Comparison of ENCODE assay signal across 9 cellular contexts in genomic region chr12:84502907-84503787, GRCh38.
A peak's percentile ranks its signal among the peaks of the same experiment; 100 is the strongest.
DNase-seq lines count a peak whose midpoint lies in the region; ATAC-seq and TF ChIP-seq lines count a peak whose summit lies in the region.
"Had no signal": no experiment of that assay in that cellular context is flagged by ENCODE, and none has a peak within 500 bp of the region (broad histone marks: within the 10 kb centered on the region; RNA-seq: fewer than 3 reads in every experiment).

No MANE protein-coding gene starts in this region.

- ATAC-seq in GM19397 (IDR thresholded peaks at IDR 0.05; ENCODE audit: unreplicated experiment), result peak; percentile 83
- ATAC-seq in HG03442 (IDR thresholded peaks at IDR 0.05; ENCODE audit: unreplicated experiment), result peak; percentile 85
- no peak for ATAC-seq in activated CD8-positive, alpha-beta memory T cell treated with anti-CD3 and anti-CD28 coated beads, Interleukin-2, amount 10 ng/mL, durations not matched to agents 7 days and 5 days

- H3K27me3 ChIP-seq in dorsolateral prefrontal cortex, result no peaks in the 10 kb centered on the region
- H3K27me3 ChIP-seq: BLaER1 treated with 17β-estradiol and CSF1 and Interleukin-3, amounts not matched to agents 10 nM and 100 nM had no signal

- DNase-seq in NCI-H1436 (lab: John Stamatoyannopoulos, UW) (peak; percentile 9), NCI-H1436 treated with DMSO at 0.1 percent for 48 hours (lab: John Stamatoyannopoulos, UW) (no peak), NOMO-1 treated with dmso at 0.1 percent for 144 hours (lab: John Stamatoyannopoulos, UW; ENCODE audit: unreplicated experiment) (peak; percentile 2), dorsolateral prefrontal cortex (peak in 7 of 10 donors; percentile 34 to 65 (median 42)), middle frontal gyrus (ENCODE audit: extremely low spot score, low spot score) (peak; percentile 44)
- no peak for DNase-seq in activated CD8-positive, alpha-beta memory T cell treated with anti-CD3 and anti-CD28 coated beads, Interleukin-2, amount 10 ng/mL, durations not matched to agents 7 days and 5 days

- no peaks in the 10 kb centered on the region for H3K4me1 Mint-ChIP-seq in activated CD8-positive, alpha-beta memory T cell treated with anti-CD3 and anti-CD28 coated beads, Interleukin-2, amount 10 ng/mL, durations not matched to agents 7 days and 5 days

- no peaks in the 10 kb centered on the region for H3K27me3 Mint-ChIP-seq in activated CD8-positive, alpha-beta memory T cell treated with anti-CD3 and anti-CD28 coated beads, Interleukin-2, amount 10 ng/mL, durations not matched to agents 7 days and 5 days

- H3K4me3 ChIP-seq in dorsolateral prefrontal cortex, result no peak overlapping the region
- H3K4me3 ChIP-seq: BLaER1 treated with 17β-estradiol and CSF1 and Interleukin-3, amounts not matched to agents 10 nM and 100 nM had no signal

- no peak overlapping the region for H3K27ac ChIP-seq in dorsolateral prefrontal cortex
- H3K27ac ChIP-seq: BLaER1 treated with 17β-estradiol and CSF1 and Interleukin-3, amounts not matched to agents 10 nM and 100 nM had no signal

- H3K9me3 Mint-ChIP-seq in activated CD8-positive, alpha-beta memory T cell treated with anti-CD3 and anti-CD28 coated beads, Interleukin-2, amount 10 ng/mL, durations not matched to agents 7 days and 5 days (ENCODE audit: low read depth), result no peaks in the 10 kb centered on the region

- H3K27ac Mint-ChIP-seq in activated CD8-positive, alpha-beta memory T cell treated with anti-CD3 and anti-CD28 coated beads, Interleukin-2, amount 10 ng/mL, durations not matched to agents 7 days and 5 days, result no peak overlapping the region

- H3K4me3 Mint-ChIP-seq in activated CD8-positive, alpha-beta memory T cell treated with anti-CD3 and anti-CD28 coated beads, Interleukin-2, amount 10 ng/mL, durations not matched to agents 7 days and 5 days, result no peak overlapping the region

- H3K36me3 Mint-ChIP-seq in activated CD8-positive, alpha-beta memory T cell treated with anti-CD3 and anti-CD28 coated beads, Interleukin-2, amount 10 ng/mL, durations not matched to agents 7 days and 5 days, result no peaks in the 10 kb centered on the region

- peak in 55 of 56 donors; percentile 44 to 76 (median 67) for TF ChIP-seq CTCF in dorsolateral prefrontal cortex (IDR thresholded peaks at IDR 0.05 in 54 of 56, conservative IDR thresholded peaks at IDR 0.05 in 2 of 56; ENCODE audit: low read depth in 1 of 56, partially characterized antibody in 56 of 56)

- CTCF ChIA-PET in activated CD8-positive, alpha-beta memory T cell treated with anti-CD3 and anti-CD28 coated beads, Interleukin-2, amount 10 ng/mL, durations not matched to agents 7 days and 5 days (lab: Charles Lee), result interaction anchor here (0.7 to 1.0 kb wide), 2 partner anchors 1818 to 1976 kb away, joined by 3 read pairs; no protein-coding TSS in a partner anchor

- intact Hi-C loops in dorsolateral prefrontal cortex (cut with DNase I), result loop anchor here (5.0 kb wide), 1 partner anchor 1816 kb away; the partner anchor contains the start of gene TMTC2 (in 2 of the 2)

Comparison
In these comparisons a context has a peak if more than half of its experiments do, and no peak if none do; other contexts are left out.
1. DNase-seq: peak in NCI-H1436 (single experiment), NOMO-1 treated with dmso at 0.1 percent for 144 hours (single experiment), dorsolateral prefrontal cortex (7 of 10) and middle frontal gyrus (single experiment); none in NCI-H1436 treated with DMSO at 0.1 percent for 48 hours (single experiment) and activated CD8-positive, alpha-beta memory T cell treated with anti-CD3 and anti-CD28 coated beads, Interleukin-2, amount 10 ng/mL, durations not matched to agents 7 days and 5 days (single experiment).